In genomic region chr17:7035591-7036368, GRCh38 we compare ENCODE assay signal across 8 cellular contexts. TPM values are rescaled to one million over a fixed set of nuclear protein-coding genes. Genes with fewer than 3 reads are reported as not detected.
DNase-seq lines count a peak whose midpoint lies in the region; ATAC-seq and TF ChIP-seq lines count a peak whose summit lies in the region.

Gene SLC16A13 (plus strand): TSS chr17:7036015. CDS start chr17:7036383, 368 bp downstream.

- TF ChIP-seq EP300 in upper lobe of left lung (IDR thresholded peaks at IDR 0.05), result peak in 1 of 4 donors; percentile 40

- TF ChIP-seq POLR2A in GM15510 (IDR thresholded peaks at IDR 0.05; ENCODE audit: borderline replicate concordance, extremely low read depth, insufficient read length) (peak; percentile 93), upper lobe of left lung (IDR thresholded peaks at IDR 0.05) (peak in 3 of 4 donors; percentile 40 to 87 (median 69))

- H3K27me3 ChIP-seq in heart right ventricle, result no peaks in the 10 kb centered on the region
- H3K27me3 ChIP-seq in upper lobe of left lung, result no peaks in the 10 kb centered on the region

- ATAC-seq in HG02870 (IDR thresholded peaks at IDR 0.05; ENCODE audit: unreplicated experiment) (peak; percentile 93), heart right ventricle (peak; percentile 93 to 96 (median 94)), upper lobe of left lung (ENCODE audit: low FRiP score in 2 of 2) (peak; percentile 97 to 98)

- H3K4me3 ChIP-seq in heart right ventricle (peak within 1 kb of the TSS; percentile 50 to 76 (median 62)), upper lobe of left lung (peak within 1 kb of the TSS; percentile 59 to 88 (median 64))

- 0 to 1% methylated on average over 52 of the region's 52 CpGs for WGBS in heart right ventricle, 2 donors
- 0 to 1% methylated on average over 14 to 24 of the region's 52 CpGs for WGBS in upper lobe of left lung, 2 donors

- peaks cover 0 to 3% (median 0%) of the 10 kb centered on the region in 9 donors for H3K36me3 ChIP-seq in heart right ventricle
- H3K36me3 ChIP-seq in upper lobe of left lung, result no peaks in the 10 kb centered on the region

- DNase-seq in NCI-H146 (lab: John Stamatoyannopoulos, UW) (peak; percentile 95), amniotic stem cell (lab: John Stamatoyannopoulos, UW) (peak; percentile 67), heart right ventricle (peak; percentile 93 to 95), posterior cingulate gyrus (peak; percentile 77 to 99 (median 95)), upper lobe of left lung (peak; percentile 95 to 100)

- TF ChIP-seq CTCF in heart right ventricle (IDR thresholded peaks at IDR 0.05), result peak in 1 of 9 donors; percentile 4
- TF ChIP-seq CTCF in upper lobe of left lung (IDR thresholded peaks at IDR 0.05), result peak in 2 of 6 experiments; percentile 8 to 9

- H3K27ac ChIP-seq in heart right ventricle (peak within 1 kb of the TSS; percentile 74 to 96 (median 89)), upper lobe of left lung (peak within 1 kb of the TSS; percentile 84 to 92 (median 88))

- intact Hi-C loops in T-helper 1 cell treated with Interleukin-12 subunit alpha and Interleukin-12 subunit beta and Interleukin-4 antibody, amounts not matched to agents 30 ng/mL and 1 ng/mL, for 36 hours (cut with micrococcal nuclease), result loop anchor here (1.0 to 5.0 kb wide), 10 partner anchors 11 to 447 kb away; partner anchors contain the start of genes BCL6B, C17orf100, EIF5A and ELP5
- intact Hi-C loops in heart right ventricle (cut with DNase I) (loop anchor here in 1 of 10 donors (1.0 kb wide), 1 partner anchor 12 kb away; the partner anchor contains the start of gene BCL6B), posterior cingulate gyrus (cut with DNase I) (no loop called here)

- H3K4me1 ChIP-seq in heart right ventricle (peaks cover 0 to 38% (median 19%) of the 10 kb centered on the region in 9 donors), upper lobe of left lung (peaks cover 20 to 38% (median 22%) of the 10 kb centered on the region in 4 donors)

- no peaks in the 10 kb centered on the region for H3K9me3 ChIP-seq in heart right ventricle
- H3K9me3 ChIP-seq in upper lobe of left lung, result no peaks in the 10 kb centered on the region

RNA-seq across cellular contexts. Expression of gene SLC16A13, which starts in this region (rescaled TPM):
- 26.1 and 31.2 TPM in 2 replicates for total RNA-seq in T-helper 1 cell treated with Interleukin-12 subunit alpha and Interleukin-12 subunit beta and Interleukin-4 antibody, amounts not matched to agents 30 ng/mL and 1 ng/mL, for 36 hours
- total RNA-seq in heart right ventricle (1 to 10 TPM in 9 of 10 donors, under 1 TPM in 1; 0.70 to 2.1 (median 1.5) TPM), upper lobe of left lung (10 to 100 TPM in 4 of 6 donors, 1 to 10 TPM in 2; 2.3 to 26.2 (median 10.7) TPM)
- polyA plus RNA-seq in heart right ventricle, result 1 to 10 TPM; 1.1 to 2.0 TPM

Comparison
In these comparisons a context has a peak if more than half of its experiments do, and no peak if none do; other contexts are left out.
1. Peak in every context shown above with its lines: DNase-seq, ATAC-seq, H3K4me3 ChIP-seq and H3K27ac ChIP-seq.